ENCODE assay signal across 16 cellular contexts in genomic region chr12:14989790-14990189, GRCh38. TPM values are rescaled to one million over a fixed set of nuclear protein-coding genes. Genes with fewer than 3 reads are reported as not detected.
A peak's percentile ranks its signal among the peaks of the same experiment; 100 is the strongest.
DNase-seq lines count a peak whose midpoint lies in the region; ATAC-seq and TF ChIP-seq lines count a peak whose summit lies in the region.
"Had no signal": no experiment of that assay in that cellular context is flagged by ENCODE, and none has a peak within 500 bp of the region (broad histone marks: within the 10 kb centered on the region; RNA-seq: fewer than 3 reads in every experiment).

No MANE protein-coding gene starts in this region.

- H2BK5ac ChIP-seq in trophoblast cell (ENCODE audit: low read depth, low read length, poor library complexity) = no peak overlapping the region

- H3K4me2 ChIP-seq in MM.1S (ENCODE audit: low read depth, low read length) = peak overlapping the region; percentile 54; the same call in 1 of the 2 replicates
- H3K4me2 ChIP-seq in trophoblast cell (ENCODE audit: low read length) = no peak overlapping the region

- H3K9me2 ChIP-seq in MM.1S (replicated peaks; ENCODE audit: insufficient read depth, low read length) = no peaks in the 10 kb centered on the region

- no peak overlapping the region for H2BK120ac ChIP-seq in trophoblast cell (ENCODE audit: insufficient read depth, low read length, poor library complexity)

- DNase-seq in MM.1S = peak; percentile 35
- no peak for DNase-seq in trophoblast cell
- DNase-seq in activated CD8-positive, alpha-beta T cell treated with anti-CD3 and anti-CD28 coated beads for 36 hours = no peak
- DNase-seq in foreskin fibroblast = no peak
- no peak for DNase-seq in NCI-H446 (lab: John Stamatoyannopoulos, UW)
- DNase-seq: COR-L47, immature natural killer cell, NCI-H2107, PC-3, substantia nigra had no signal

- no peaks in the 10 kb centered on the region for H3K36me3 Mint-ChIP-seq in activated CD8-positive, alpha-beta T cell treated with anti-CD3 and anti-CD28 coated beads for 36 hours (ENCODE audit: low read depth)
- H3K36me3 Mint-ChIP-seq: immature natural killer cell had no signal

- CTCF ChIA-PET in activated CD8-positive, alpha-beta T cell treated with anti-CD3 and anti-CD28 coated beads for 36 hours (lab: Charles Lee) = interaction anchor here (1.3 to 1.5 kb wide), 2 partner anchors 137 to 145 kb away, joined by 3 to 4 read pairs; no protein-coding TSS in a partner anchor

- no peaks in the 10 kb centered on the region for H3K79me2 ChIP-seq in MM.1S (ENCODE audit: low read length)
- no peaks in the 10 kb centered on the region for H3K79me2 ChIP-seq in trophoblast cell (ENCODE audit: control insufficient read depth, insufficient read depth, low read length, poor library complexity)

- H3K4me1 Mint-ChIP-seq in activated CD8-positive, alpha-beta T cell treated with anti-CD3 and anti-CD28 coated beads for 36 hours (ENCODE audit: low read depth) = peaks cover 18% of the 10 kb centered on the region
- H3K4me1 Mint-ChIP-seq: immature natural killer cell had no signal

- H3K27me3 Mint-ChIP-seq in activated CD8-positive, alpha-beta T cell treated with anti-CD3 and anti-CD28 coated beads for 36 hours = no peaks in the 10 kb centered on the region
- H3K27me3 Mint-ChIP-seq: activated naive CD8-positive, alpha-beta T cell had no signal

- peaks cover 4% of the 10 kb centered on the region for H3K79me1 ChIP-seq in trophoblast cell (ENCODE audit: low read length)

- no peak overlapping the region for H3K4ac ChIP-seq in trophoblast cell (ENCODE audit: low read depth, low read length)

- H4K8ac ChIP-seq in trophoblast cell (ENCODE audit: low read depth, low read length) = no peak overlapping the region

- H3K9me3 ChIP-seq in MM.1S (replicated peaks; ENCODE audit: insufficient read depth, low read length) = no peaks in the 10 kb centered on the region
- H3K9me3 ChIP-seq in trophoblast cell (ENCODE audit: insufficient read depth, low read depth, low read length) = no peaks in the 10 kb centered on the region

- no peaks in the 10 kb centered on the region for H4K20me1 ChIP-seq in MM.1S (ENCODE audit: insufficient read depth, low read length)

- H3K23ac ChIP-seq in trophoblast cell (ENCODE audit: low read length) = no peak overlapping the region

- intact Hi-C loops in activated CD8-positive, alpha-beta T cell treated with anti-CD3 and anti-CD28 coated beads for 36 hours (cut with micrococcal nuclease) = loop anchor here (5.0 kb wide), 1 partner anchor 37 kb away; no protein-coding TSS in a partner anchor

- H4K91ac ChIP-seq in trophoblast cell (ENCODE audit: low read depth, low read length) = peak overlapping the region; percentile 43

- TF ChIP-seq CTCF in MM.1S (IDR thresholded peaks at IDR 0.05; ENCODE audit: low read length) (no peak), foreskin fibroblast (IDR thresholded peaks at IDR 0.05; ENCODE audit: low read depth, low read length) (no peak)
- no peak for TF ChIP-seq CTCF in activated CD8-positive, alpha-beta T cell treated with anti-CD3 and anti-CD28 coated beads for 36 hours (IDR thresholded peaks at IDR 0.05)

- H3K9ac ChIP-seq in MM.1S (ENCODE audit: low read length) (0 out of 2 replicates have a peak overlapping the region, but pooled peaks have one; percentile 12), trophoblast cell (ENCODE audit: low read length) (no peak overlapping the region)

- no peak overlapping the region for H2AK5ac ChIP-seq in trophoblast cell (ENCODE audit: low read length)

- POLR2A ChIA-PET in activated CD8-positive, alpha-beta T cell treated with anti-CD3 and anti-CD28 coated beads for 36 hours (lab: Charles Lee) = no interaction called here

- no peak overlapping the region for H3K4me3 Mint-ChIP-seq in activated CD8-positive, alpha-beta T cell treated with anti-CD3 and anti-CD28 coated beads for 36 hours
- H3K4me3 Mint-ChIP-seq: activated naive CD8-positive, alpha-beta T cell; immature natural killer cell; T-helper 1 cell treated with Interleukin-12 subunit alpha and Interleukin-12 subunit beta and Interleukin-4 antibody, amounts not matched to agents 30 μg/mL and 1 μg/mL, for 36 hours had no signal

- no CpG with 5 or more reads among the region's 1 CpG for WGBS in trophoblast cell (ENCODE audit: extremely low coverage, insufficient coverage, insufficient read length)

- H3F3A ChIP-seq in MM.1S (ENCODE audit: insufficient read depth, low read length) = peaks cover 12% of the 10 kb centered on the region; the same call in 1 of the 2 replicates

- H3K9me3 Mint-ChIP-seq in activated CD8-positive, alpha-beta T cell treated with anti-CD3 and anti-CD28 coated beads for 36 hours = peaks cover 10% of the 10 kb centered on the region
- H3K9me3 Mint-ChIP-seq: immature natural killer cell had no signal

- H3K36me3 ChIP-seq in MM.1S (replicated peaks; ENCODE audit: insufficient read depth, low read length) (no peaks in the 10 kb centered on the region), trophoblast cell (ENCODE audit: control insufficient read depth in 1 of 2, insufficient read depth in 2 of 2, low read length in 2 of 2) (no peaks in the 10 kb centered on the region)

- H3K27ac Mint-ChIP-seq in activated CD8-positive, alpha-beta T cell treated with anti-CD3 and anti-CD28 coated beads for 36 hours = no peak overlapping the region
- H3K27ac Mint-ChIP-seq: activated naive CD8-positive, alpha-beta T cell; immature natural killer cell; T-helper 1 cell treated with Interleukin-12 subunit alpha and Interleukin-12 subunit beta and Interleukin-4 antibody, amounts not matched to agents 30 μg/mL and 1 μg/mL, for 36 hours had no signal

- H3K14ac ChIP-seq in trophoblast cell (ENCODE audit: low read length) = no peak overlapping the region

- H3K4me3 ChIP-seq in MM.1S (ENCODE audit: low read length) (no peak overlapping the region), trophoblast cell (ENCODE audit: low read depth, low read length) (no peak overlapping the region), foreskin fibroblast (ENCODE audit: low read depth in 1 of 2, low read length in 2 of 2) (no peak overlapping the region)

- H3K4me1 ChIP-seq in MM.1S (ENCODE audit: low read length) (peaks cover 48% of the 10 kb centered on the region), trophoblast cell (ENCODE audit: control insufficient read depth in 1 of 2, insufficient read depth in 2 of 2, low read length in 2 of 2) (peaks cover 6 to 9% of the 10 kb centered on the region in 2 experiments)

- no peak overlapping the region for H4K12ac ChIP-seq in trophoblast cell (ENCODE audit: low read depth, low read length)

- H3K27me3 ChIP-seq in MM.1S (replicated peaks; ENCODE audit: insufficient read depth, low read length) (no peaks in the 10 kb centered on the region), trophoblast cell (ENCODE audit: insufficient read depth, low read length) (no peaks in the 10 kb centered on the region)

- H2BK12ac ChIP-seq in trophoblast cell (ENCODE audit: low read length) = no peak overlapping the region

- H3K27ac ChIP-seq in MM.1S (ENCODE audit: low read length) (peak overlapping the region; percentile 60; the same call in 1 of the 2 replicates), trophoblast cell (ENCODE audit: low read depth, low read length) (no peak overlapping the region)

- H3K18ac ChIP-seq in trophoblast cell (ENCODE audit: low read length) = no peak overlapping the region

- H2AFZ ChIP-seq in MM.1S (ENCODE audit: low read length) (peak overlapping the region; percentile 58; the same call in 1 of the 2 replicates), trophoblast cell (ENCODE audit: insufficient read depth, low read length, poor library complexity) (no peak overlapping the region)

- ATAC-seq in GM18909 (IDR thresholded peaks at IDR 0.05; ENCODE audit: poor library complexity, unreplicated experiment) (peak; percentile 40), HG02642 (IDR thresholded peaks at IDR 0.05; ENCODE audit: poor library complexity, unreplicated experiment) (peak; percentile 60)
- ATAC-seq in activated CD8-positive, alpha-beta T cell treated with anti-CD3 and anti-CD28 coated beads for 36 hours = no peak
- ATAC-seq: PC-3 had no signal

RNA-seq across cellular contexts. Expression of gene PDE6H, which starts 16.9 kb away (rescaled TPM):
- polyA plus RNA-seq in trophoblast cell (2013) = not detected in 2 replicates
- total RNA-seq in activated CD8-positive, alpha-beta T cell treated with anti-CD3 and anti-CD28 coated beads for 36 hours = not detected
- total RNA-seq: mucosa of gallbladder, PC-3, renal cortical epithelial cell had no signal
- polyA plus RNA-seq: immature natural killer cell had no signal

RNA-seq across cellular contexts. Expression of gene ARHGDIB, which starts 28.4 kb away (rescaled TPM):
- polyA plus RNA-seq in trophoblast cell (2013) = 144 and 156 TPM in 2 replicates
- total RNA-seq in activated CD8-positive, alpha-beta T cell treated with anti-CD3 and anti-CD28 coated beads for 36 hours = 100 to 1,000 TPM; 765 to 771 TPM

RNA-seq across cellular contexts. Expression of gene ERP27, which starts 51.5 kb away (rescaled TPM):
- polyA plus RNA-seq in trophoblast cell (2013) = 42.0 and 49.0 TPM in 2 replicates
- 1 to 10 TPM; 2.3 to 3.4 TPM for total RNA-seq in activated CD8-positive, alpha-beta T cell treated with anti-CD3 and anti-CD28 coated beads for 36 hours
- total RNA-seq: PC-3 had no signal
